Comparison of ENCODE assay signal across 23 cellular contexts in genomic region chr6:80268865-80269264, GRCh38.
"Had no signal": no experiment of that assay in that cellular context is flagged by ENCODE, and none has a peak within 500 bp of the region (broad histone marks: within the 10 kb centered on the region; RNA-seq: fewer than 3 reads in every experiment).

No MANE protein-coding gene starts in this region.

- H3K27me3 ChIP-seq: heart left ventricle, right atrium auricular region, right lobe of liver, tibial nerve, uterus had no signal

- H3K27ac Mint-ChIP-seq: immature natural killer cell; mesothelial cell of epicardium; naive thymus-derived CD4-positive, alpha-beta T cell; nephron progenitor cell; stimulated activated memory B cell treated with anti-CD40 and anti-IgM and Interleukin-4, amounts not matched to agents 10 μg/mL and 1 μg/mL and 100 μg/mL, for 72 hours; stimulated activated naive CD8-positive, alpha-beta T cell treated with anti-CD3 and anti-CD28 coated beads, Interleukin-15, amount 100 ng/mL, for 72 hours; type B pancreatic cell had no signal

- H2AFZ ChIP-seq: parathyroid adenoma had no signal

- ATAC-seq: heart left ventricle; naive thymus-derived CD4-positive, alpha-beta T cell; right lobe of liver; stimulated activated memory B cell treated with anti-CD40 and anti-IgM and Interleukin-4, amounts not matched to agents 10 μg/mL and 1 μg/mL and 100 μg/mL, for 72 hours; stimulated activated naive CD8-positive, alpha-beta T cell treated with anti-CD3 and anti-CD28 coated beads, Interleukin-15, amount 100 ng/mL, for 72 hours had no signal

- H3K36me3 Mint-ChIP-seq: mesothelial cell of epicardium had no signal

- H3K4me3 ChIP-seq: heart left ventricle, left ventricle myocardium inferior, lung, right atrium auricular region, right lobe of liver, smooth muscle cell, uterus had no signal

- H3K9me3 Mint-ChIP-seq: nephron progenitor cell; stimulated activated memory B cell treated with anti-CD40 and anti-IgM and Interleukin-4, amounts not matched to agents 10 μg/mL and 1 μg/mL and 100 μg/mL, for 72 hours; stimulated activated naive CD8-positive, alpha-beta T cell treated with anti-CD3 and anti-CD28 coated beads, Interleukin-15, amount 100 ng/mL, for 72 hours; type B pancreatic cell had no signal

- H3K27me3 Mint-ChIP-seq: naive thymus-derived CD4-positive, alpha-beta T cell; stimulated activated memory B cell treated with anti-CD40 and anti-IgM and Interleukin-4, amounts not matched to agents 10 μg/mL and 1 μg/mL and 100 μg/mL, for 72 hours; stimulated activated naive CD8-positive, alpha-beta T cell treated with anti-CD3 and anti-CD28 coated beads, Interleukin-15, amount 100 ng/mL, for 72 hours; type B pancreatic cell had no signal

- H3K9me3 ChIP-seq: left ventricle myocardium inferior, right atrium auricular region, right lobe of liver, tibial nerve, uterus had no signal

- H3K27ac ChIP-seq: heart left ventricle, left ventricle myocardium inferior, parathyroid adenoma, right lobe of liver, uterus had no signal

- DNase-seq: heart left ventricle; immature natural killer cell; left ventricle myocardium inferior; mesendoderm; naive thymus-derived CD4-positive, alpha-beta T cell; nephron progenitor cell; right lobe of liver; stimulated activated CD4-positive, alpha-beta T cell treated with anti-CD3 and anti-CD28 coated beads, Interleukin-1b, Interleukin-23, amount 100 ng/mL, for 48 hours; stimulated activated CD4-positive, alpha-beta T cell treated with anti-CD3 and anti-CD28 coated beads, Interleukin-2, amount 100 ng/mL, for 48 hours; stimulated activated CD4-positive, alpha-beta T cell treated with anti-CD3 and anti-CD28 coated beads, Interleukin-4, amount 100 ng/mL, for 4 hours; stimulated activated CD8-positive, alpha-beta memory T cell treated with anti-CD3 and anti-CD28 coated beads, Interleukin-4, amount 100 ng/mL, for 48 hours; stimulated activated naive CD4-positive, alpha-beta T cell treated with Interleukin-2 at 50 U/mL for 16 hours; stimulated activated naive CD8-positive, alpha-beta T cell treated with anti-CD3 and anti-CD28 coated beads, Interleukin-15, amount 100 ng/mL, for 72 hours; uterus had no signal

- FAIRE-seq: islet of Langerhans had no signal

- H3K4me1 ChIP-seq: heart left ventricle, left ventricle myocardium inferior, parathyroid adenoma, right atrium auricular region, right lobe of liver, uterus had no signal

- H3K4me3 Mint-ChIP-seq: immature natural killer cell; mesothelial cell of epicardium; naive thymus-derived CD4-positive, alpha-beta T cell; nephron progenitor cell; stimulated activated memory B cell treated with anti-CD40 and anti-IgM and Interleukin-4, amounts not matched to agents 10 μg/mL and 1 μg/mL and 100 μg/mL, for 72 hours; stimulated activated naive CD8-positive, alpha-beta T cell treated with anti-CD3 and anti-CD28 coated beads, Interleukin-15, amount 100 ng/mL, for 72 hours; type B pancreatic cell had no signal

- H3K79me2 ChIP-seq: parathyroid adenoma had no signal

- H3K36me3 ChIP-seq: left ventricle myocardium inferior, right atrium auricular region, tibial nerve, uterus had no signal

- H3K4me2 ChIP-seq: smooth muscle cell had no signal

- H3K4me1 Mint-ChIP-seq: immature natural killer cell; naive thymus-derived CD4-positive, alpha-beta T cell; stimulated activated memory B cell treated with anti-CD40 and anti-IgM and Interleukin-4, amounts not matched to agents 10 μg/mL and 1 μg/mL and 100 μg/mL, for 72 hours; stimulated activated naive CD8-positive, alpha-beta T cell treated with anti-CD3 and anti-CD28 coated beads, Interleukin-15, amount 100 ng/mL, for 72 hours had no signal

- H3K9ac ChIP-seq: parathyroid adenoma had no signal
